ENCODE assay signal across 28 cellular contexts in genomic region chr4:87171944-87172343, GRCh38.
"Had no signal": no experiment of that assay in that cellular context is flagged by ENCODE, and none has a peak within 500 bp of the region (broad histone marks: within the 10 kb centered on the region; RNA-seq: fewer than 3 reads in every experiment).

No MANE protein-coding gene starts in this region.

- H3K9me3 ChIP-seq: colonic mucosa, esophagus muscularis mucosa, esophagus squamous epithelium, gastrocnemius medialis, gastroesophageal sphincter, heart left ventricle, heart right ventricle had no signal

- ATAC-seq: effector memory CD8-positive, alpha-beta T cell; esophagus mucosa; foreskin keratinocyte; gastrocnemius medialis; gastroesophageal sphincter; heart left ventricle; heart right ventricle had no signal

- H3K4me1 ChIP-seq: colonic mucosa, esophagus muscularis mucosa, esophagus squamous epithelium, foreskin keratinocyte, gastrocnemius medialis, gastroesophageal sphincter, heart left ventricle, heart right ventricle had no signal

- H3K27me3 Mint-ChIP-seq: dendritic cell treated with granulocyte-macrophage colony-stimulating factor and Interleukin-4, amounts not matched to agents 40 ng/mL and 50 ng/mL, for 4 days; effector memory CD8-positive, alpha-beta T cell had no signal

- H3K27ac ChIP-seq: colonic mucosa, coronary artery, dorsolateral prefrontal cortex, epithelial cell of prostate, esophagus muscularis mucosa, esophagus squamous epithelium, foreskin keratinocyte, gastrocnemius medialis, gastroesophageal sphincter, heart left ventricle, heart right ventricle had no signal

- DNase-seq: colonic mucosa; cortex of kidney; dermis blood vessel endothelial cell; dorsolateral prefrontal cortex; effector CD4-positive, alpha-beta T cell; effector CD8-positive, alpha-beta T cell; effector memory CD4-positive, alpha-beta T cell; effector memory CD8-positive, alpha-beta T cell; endodermal cell; esophagus squamous epithelium; foreskin fibroblast; foreskin keratinocyte; foreskin melanocyte; gastrocnemius medialis; glutamatergic neuron; head of caudate nucleus; heart left ventricle; heart right ventricle had no signal

- H3K4me1 Mint-ChIP-seq: endodermal cell had no signal

- H3K36me3 ChIP-seq: colonic mucosa had no signal

- H3K27me3 ChIP-seq: colonic mucosa, dorsolateral prefrontal cortex, esophagus muscularis mucosa, esophagus squamous epithelium, foreskin keratinocyte, gastrocnemius medialis, gastroesophageal sphincter, heart left ventricle, heart right ventricle had no signal

- H3K27ac Mint-ChIP-seq: dendritic cell treated with granulocyte-macrophage colony-stimulating factor and Interleukin-4, amounts not matched to agents 40 ng/mL and 50 ng/mL, for 4 days; effector memory CD8-positive, alpha-beta T cell; endodermal cell had no signal

- H3K9me3 Mint-ChIP-seq: dendritic cell treated with granulocyte-macrophage colony-stimulating factor and Interleukin-4, amounts not matched to agents 40 ng/mL and 50 ng/mL, for 4 days; effector memory CD8-positive, alpha-beta T cell; endodermal cell had no signal

- FAIRE-seq: colon, endometrium, endothelial cell of umbilical vein, frontal cortex had no signal

- H3K4me3 Mint-ChIP-seq: dendritic cell treated with granulocyte-macrophage colony-stimulating factor and Interleukin-4, amounts not matched to agents 40 ng/mL and 50 ng/mL, for 4 days; effector memory CD8-positive, alpha-beta T cell; endodermal cell had no signal

- H3K4me3 ChIP-seq: colonic mucosa, coronary artery, dorsolateral prefrontal cortex, esophagus muscularis mucosa, esophagus squamous epithelium, gastrocnemius medialis, gastroesophageal sphincter, heart left ventricle, heart right ventricle had no signal
